Comparison of ENCODE assay signal across 13 cellular contexts in genomic region chr19:46818812-46819211, GRCh38. TPM values are rescaled to one million over a fixed set of nuclear protein-coding genes. Genes with fewer than 3 reads are reported as not detected.
DNase-seq lines count a peak whose midpoint lies in the region; ATAC-seq, FAIRE-seq and TF ChIP-seq lines count a peak whose summit lies in the region.
"Had no signal": no experiment of that assay in that cellular context is flagged by ENCODE, and none has a peak within 500 bp of the region (broad histone marks: within the 10 kb centered on the region; RNA-seq: fewer than 3 reads in every experiment).

No MANE protein-coding gene starts in this region.

- TF ChIP-seq RAD21 in HepG2 (CRISPR knock-in tag; IDR thresholded peaks at IDR 0.05) (no peak), K562 (CRISPR knock-in tag; conservative IDR thresholded peaks at IDR 0.05 in 1 of 2, IDR thresholded peaks at IDR 0.05 in 1 of 2) (no peak)

- POLR2A ChIA-PET in HepG2 (lab: Yijun Ruan, JAX) = interaction anchor here (4.0 kb wide), 1 partner anchor 33 kb away, joined by 66 read pairs; the partner anchor contains the start of gene SLC1A5
- POLR2A ChIA-PET in K562 (lab: Yijun Ruan, JAX) = interaction anchor here (1.1 to 1.7 kb wide), 2 partner anchors 34 to 53 kb away, joined by 3 to 6 read pairs; no protein-coding TSS in a partner anchor

- H3K9me3 ChIP-seq in HepG2 (ENCODE audit: low read length) (no peaks in the 10 kb centered on the region), right lobe of liver (no peaks in the 10 kb centered on the region), K562 (replicated peaks; ENCODE audit: control insufficient read depth, insufficient read depth, low read depth, low read length) (no peaks in the 10 kb centered on the region), testis (no peaks in the 10 kb centered on the region)
- H3K9me3 ChIP-seq: ascending aorta, neutrophil had no signal

- H3K9ac ChIP-seq in HepG2 (ENCODE audit: insufficient read depth, low read depth, low read length) (no peak overlapping the region), K562 (ENCODE audit: insufficient read depth in 1 of 2, low read depth in 2 of 2, low read length in 2 of 2) (no peak overlapping the region)

- H4K20me1 ChIP-seq in HepG2 (ENCODE audit: insufficient read depth, low read length) (no peaks in the 10 kb centered on the region), K562 (replicated peaks; ENCODE audit: control insufficient read depth, insufficient read depth, low read length) (no peaks in the 10 kb centered on the region)

- in situ Hi-C loops in HepG2 (cut with HindIII; ENCODE audit: extremely low pct_ligation_motif_present, low pct_unique_long_range_greater_than_20kb) = no loop called here
- in situ Hi-C loops in K562 (cut with MboI) = no loop called here

- intact Hi-C loops in HepG2 (cut with micrococcal nuclease; ENCODE audit: unreplicated experiment) = no loop called here
- intact Hi-C loops in right lobe of liver (cut with DNase I) = no loop called here
- intact Hi-C loops in K562 (cut with micrococcal nuclease) = no loop called here
- intact Hi-C loops in testis (cut with DNase I; ENCODE audit: low total_unique reads) = no loop called here

- H2AFZ ChIP-seq in HepG2 (ENCODE audit: low read length) (no peak overlapping the region), K562 (ENCODE audit: low read depth, low read length) (peak overlapping the region; percentile 63; the same call in 1 of the 2 replicates)

- no peaks in the 10 kb centered on the region for H3K9me1 ChIP-seq in K562 (ENCODE audit: control insufficient read depth, insufficient read depth, low read length)

- peaks cover 54% of the 10 kb centered on the region for H3K4me1 ChIP-seq in HepG2 (ENCODE audit: insufficient read depth, low read length)
- H3K4me1 ChIP-seq in right lobe of liver = peaks cover 0 to 8% (median 0%) of the 10 kb centered on the region in 4 donors
- H3K4me1 ChIP-seq in K562 (replicated peaks in 1 of 2; ENCODE audit: control insufficient read depth in 2 of 2, insufficient read depth in 2 of 2, low read length in 2 of 2) = peaks cover 2 to 12% of the 10 kb centered on the region in 2 experiments; a peak in 2 of 5 replicates
- H3K4me1 ChIP-seq in testis = peaks cover 8% of the 10 kb centered on the region

- H3K4me2 ChIP-seq in HepG2 (ENCODE audit: low read depth, low read length) (peak overlapping the region; percentile 49), K562 (ENCODE audit: insufficient read depth, low read length) (no peak overlapping the region; the same call in 1 of the 2 replicates)

- H3K27ac ChIP-seq in HepG2 (ENCODE audit: extremely low read length, insufficient read depth, low read length) (no peak overlapping the region), right lobe of liver (no peak overlapping the region), K562 (ENCODE audit: extremely low read depth, low read depth, low read length) (no peak overlapping the region), testis (no peak overlapping the region)
- H3K27ac ChIP-seq: ascending aorta, neutrophil had no signal

- no peaks in the 10 kb centered on the region for H3K36me3 ChIP-seq in HepG2 (replicated peaks in 1 of 2; ENCODE audit: control insufficient read depth in 1 of 2, insufficient read depth in 2 of 2, low read length in 2 of 2)
- H3K36me3 ChIP-seq in right lobe of liver = no peaks in the 10 kb centered on the region
- no peaks in the 10 kb centered on the region for H3K36me3 ChIP-seq in K562 (ENCODE audit: control insufficient read depth, insufficient read depth, low read length)
- no peaks in the 10 kb centered on the region for H3K36me3 ChIP-seq in testis (ENCODE audit: low read depth, missing control alignments)
- H3K36me3 ChIP-seq: ascending aorta, neutrophil had no signal

- TF ChIP-seq POLR2A in HepG2 (IDR thresholded peaks at IDR 0.05; ENCODE audit: insufficient read depth in 1 of 2, low read depth in 2 of 2, low read length in 2 of 2) (no peak), right lobe of liver (IDR thresholded peaks at IDR 0.05) (no peak), K562 (conservative IDR thresholded peaks at IDR 0.05) (no peak), testis (IDR thresholded peaks at IDR 0.05) (no peak)

- WGBS in HepG2 (ENCODE audit: low lambda C conversion rate) = 70% methylated on average over 2 of the region's 2 CpGs
- WGBS in right lobe of liver (ENCODE audit: insufficient coverage, low coverage, low lambda C conversion rate, missing lambda C conversion rate) = 86% methylated on average over 1 of the region's 2 CpGs
- 34% methylated on average over 2 of the region's 2 CpGs for WGBS in K562 (ENCODE audit: insufficient coverage, low coverage, missing lambda C conversion rate)
- 58 to 79% methylated on average over 2 of the region's 2 CpGs for WGBS in testis, 2 donors

- ATAC-seq in HepG2 = peak; percentile 43
- ATAC-seq in right lobe of liver = no peak
- ATAC-seq in K562 = peak; percentile 95
- no peak for ATAC-seq in HG02938 (IDR thresholded peaks at IDR 0.05; ENCODE audit: unreplicated experiment)

- 0 out of 5 replicates have a peak, but pooled peaks cover 0 to 3% of the 10 kb centered on the region in 2 experiments for H3K27me3 ChIP-seq in HepG2 (ENCODE audit: control insufficient read depth in 1 of 2, insufficient read depth in 2 of 2, low read length in 2 of 2)
- no peaks in the 10 kb centered on the region for H3K27me3 ChIP-seq in right lobe of liver
- H3K27me3 ChIP-seq in K562 (ENCODE audit: control insufficient read depth in 2 of 2, insufficient read depth in 2 of 2, low read length in 2 of 2) = no peaks in the 10 kb centered on the region
- no peaks in the 10 kb centered on the region for H3K27me3 ChIP-seq in testis
- H3K27me3 ChIP-seq: ascending aorta, neutrophil had no signal

- DNase-seq in HepG2 (ENCODE audit: low spot score) (peak; percentile 63), right lobe of liver (no peak), NCI-H2171 (lab: John Stamatoyannopoulos, UW) (peak; percentile 7), K562 (ENCODE audit: extremely low read depth in 1 of 4, low spot score in 3 of 4) (peak in 3 of 4 experiments; percentile 48 to 76 (median 58)), testis (peak; percentile 60), NOMO-1 treated with DMSO at 0.1 percent for 48 hours (lab: John Stamatoyannopoulos, UW; ENCODE audit: unreplicated experiment) (no peak), LoVo (ENCODE audit: low spot score) (no peak)
- DNase-seq: CD8-positive, alpha-beta memory T cell; kidney; substantia nigra had no signal

- H3K79me2 ChIP-seq in HepG2 (ENCODE audit: insufficient read depth, low read length) (no peaks in the 10 kb centered on the region), K562 (ENCODE audit: control insufficient read depth, insufficient read depth, low read length) (no peaks in the 10 kb centered on the region)

- BruUV-seq in HepG2 (replicated peaks; lab: Mats Ljungman, UMichigan) = no TSS peak
- BruUV-seq in K562 (replicated peaks; lab: Mats Ljungman, UMichigan) = no TSS peak

- TF ChIP-seq EP300 in HepG2 (IDR thresholded peaks at IDR 0.05; ENCODE audit: low read depth in 2 of 2, low read length in 2 of 2) = no peak
- no peak for TF ChIP-seq EP300 in HepG2 (CRISPR knock-in tag; IDR thresholded peaks at IDR 0.05; ENCODE audit: borderline replicate concordance)
- no peak for TF ChIP-seq EP300 in K562 (IDR thresholded peaks at IDR 0.05; ENCODE audit: low read length)

- peak; percentile 37 for FAIRE-seq in HepG2 (lab: Jason Lieb, UNC)
- peak; percentile 67 for FAIRE-seq in K562 (lab: Jason Lieb, UNC)
- FAIRE-seq: kidney had no signal

- CTCF ChIA-PET in HepG2 (lab: Yijun Ruan, JAX; ENCODE audit: low intra/inter-chr PET ratio, low total read pairs) = no interaction called here
- CTCF ChIA-PET in K562 (lab: Yijun Ruan, JAX; ENCODE audit: low intra/inter-chr PET ratio) = no interaction called here

- TF ChIP-seq CTCF in HepG2 (CRISPR knock-in tag; IDR thresholded peaks at IDR 0.05) (no peak), right lobe of liver (IDR thresholded peaks at IDR 0.05) (no peak), K562 (IDR thresholded peaks at IDR 0.05 in 2 of 3, conservative IDR thresholded peaks at IDR 0.05 in 1 of 3; ENCODE audit: insufficient read depth in 2 of 3, low read depth in 1 of 3, low read length in 3 of 3) (no peak), testis (IDR thresholded peaks at IDR 0.05) (no peak)

- H3K4me3 ChIP-seq in HepG2 (replicated peaks in 1 of 3; ENCODE audit: insufficient read depth in 1 of 3, low read depth in 2 of 3, low read length in 3 of 3) (no peak overlapping the region), right lobe of liver (no peak overlapping the region), K562 (no peak overlapping the region), testis (no peak overlapping the region)
- H3K4me3 ChIP-seq: ascending aorta had no signal

RNA-seq across cellular contexts. Expression of gene SLC1A5, which starts 30.4 kb away (rescaled TPM):
- total RNA-seq in HepG2 (2016; rRNA removed; fragmentation: Illumina TruSeq; extraction: Trizol) (62.9 and 120 TPM in 2 replicates), right lobe of liver (1 to 10 TPM; 1.8 to 8.0 (median 4.4) TPM), K562 (2014; rRNA removed) (257 and 266 TPM in 2 replicates), K562 (2014; rRNA removed; fragmentation: Illumina TruSeq; extraction: Trizol) (77.5 and 94.9 TPM in 2 replicates), K562 (2015; rRNA removed; fragmentation: Illumina TruSeq; extraction: Trizol) (113 and 122 TPM in 2 replicates), K562 (2021) (398 and 417 TPM in 2 replicates), testis (10 to 100 TPM; 58.1 to 69.9 TPM)
- 32.1 and 33.8 TPM in 2 replicates for total RNA-seq in HepG2 (2016; cell fraction: cytosol; rRNA removed; fragmentation: Illumina TruSeq; extraction: Trizol; ENCODE audit: low read depth)
- total RNA-seq in HepG2 (2016; cell fraction: insoluble cytoplasmic fraction; rRNA removed; fragmentation: Illumina TruSeq; extraction: Trizol) = 60.0 and 120 TPM in 2 replicates
- 66.6 and 68.6 TPM in 2 replicates for total RNA-seq in HepG2 (2016; cell fraction: membrane; rRNA removed; fragmentation: Illumina TruSeq; extraction: Trizol)
- 104 and 128 TPM in 2 replicates for total RNA-seq in HepG2 (2016; cell fraction: nucleus; rRNA removed; fragmentation: Illumina TruSeq; extraction: Trizol)
- polyA plus RNA-seq in HepG2 (2011; rRNA removed) (159 and 209 TPM in 2 replicates), K562 (2011; rRNA removed) (134 and 227 TPM in 2 replicates), K562 (2014; fragmentation: Illumina TruSeq; extraction: Trizol) (250 and 336 TPM in 2 replicates), K562 (2014; fragmentation: Nextera tagmentation; extraction: Ambion mirVana) (10 to 100 TPM; 31.2 to 42.0 TPM), K562 (2014; rRNA removed) (169 and 256 TPM in 2 replicates), testis (ENCODE audit: insufficient read depth, low read depth, low replicate concordance) (91.0 TPM)
- 144 and 165 TPM in 2 replicates for polyA plus RNA-seq in HepG2 (2011; cell fraction: cytosol; rRNA removed)
- polyA plus RNA-seq in HepG2 (2011; cell fraction: nucleus; rRNA removed) = 113 and 131 TPM in 2 replicates
- 119 and 235 TPM in 2 replicates for polyA plus RNA-seq in HepG2 (2012)
- 34.6 and 34.8 TPM in 2 replicates for polyA plus RNA-seq in HepG2 (2016; cell fraction: cytosol; fragmentation: Illumina TruSeq; extraction: Trizol; ENCODE audit: low read depth)
- 74.0 and 78.9 TPM in 2 replicates for polyA plus RNA-seq in HepG2 (2016; cell fraction: insoluble cytoplasmic fraction; fragmentation: Illumina TruSeq; extraction: Trizol; ENCODE audit: low read depth)
- polyA plus RNA-seq in HepG2 (2016; cell fraction: membrane; fragmentation: Illumina TruSeq; extraction: Trizol; ENCODE audit: low read depth) = 51.1 and 55.4 TPM in 2 replicates
- polyA plus RNA-seq in HepG2 (2016; cell fraction: nucleus; fragmentation: Illumina TruSeq; extraction: Trizol; ENCODE audit: insufficient read depth, low read depth) = 197 and 219 TPM in 2 replicates
- polyA minus RNA-seq in HepG2 (2011; rRNA and poly(A)+ RNA removed; ENCODE audit: low replicate concordance) = 282 and 502 TPM in 2 replicates
- polyA minus RNA-seq in HepG2 (2011; cell fraction: cytosol; rRNA and poly(A)+ RNA removed) = 101 and 104 TPM in 2 replicates
- 52.3 and 68.3 TPM in 2 replicates for polyA minus RNA-seq in HepG2 (2011; cell fraction: nucleus; rRNA and poly(A)+ RNA removed)
- 143 and 394 TPM in 2 replicates for total RNA-seq in K562 (2011; cell fraction: chromatin; rRNA removed; ENCODE audit: low replicate concordance)
- total RNA-seq in K562 (2011; cell fraction: nucleolus; rRNA removed) = 510 and 601 TPM in 2 replicates
- total RNA-seq in K562 (2011; cell fraction: nucleoplasm; rRNA removed) = 377 and 409 TPM in 2 replicates
- 233 and 332 TPM in 2 replicates for polyA plus RNA-seq in K562 (2011; cell fraction: cytosol; rRNA removed)
- polyA plus RNA-seq in K562 (2011; cell fraction: nucleus; rRNA removed) = 141 and 179 TPM in 2 replicates
- 221 and 421 TPM in 2 replicates for polyA plus RNA-seq in K562 (2012)
- polyA minus RNA-seq in K562 (2011; rRNA and poly(A)+ RNA removed) = 150 and 164 TPM in 2 replicates
- polyA minus RNA-seq in K562 (2011; cell fraction: cytosol; rRNA and poly(A)+ RNA removed) = 145 and 162 TPM in 2 replicates
- 58.6 and 64.8 TPM in 2 replicates for polyA minus RNA-seq in K562 (2011; cell fraction: nucleus; rRNA and poly(A)+ RNA removed)

RNA-seq across cellular contexts. Expression of gene AP2S1, which starts 31.8 kb away (rescaled TPM):
- 86.1 and 94.9 TPM in 2 replicates for total RNA-seq in HepG2 (2016; rRNA removed; fragmentation: Illumina TruSeq; extraction: Trizol)
- total RNA-seq in HepG2 (2016; cell fraction: cytosol; rRNA removed; fragmentation: Illumina TruSeq; extraction: Trizol; ENCODE audit: low read depth) = 77.4 and 107 TPM in 2 replicates
- 86.7 and 87.8 TPM in 2 replicates for total RNA-seq in HepG2 (2016; cell fraction: insoluble cytoplasmic fraction; rRNA removed; fragmentation: Illumina TruSeq; extraction: Trizol)
- 72.8 and 102 TPM in 2 replicates for total RNA-seq in HepG2 (2016; cell fraction: membrane; rRNA removed; fragmentation: Illumina TruSeq; extraction: Trizol)
- total RNA-seq in HepG2 (2016; cell fraction: nucleus; rRNA removed; fragmentation: Illumina TruSeq; extraction: Trizol) = 32.5 and 36.8 TPM in 2 replicates
- polyA plus RNA-seq in HepG2 (2011; rRNA removed) = 45.2 and 45.3 TPM in 2 replicates
- polyA plus RNA-seq in HepG2 (2011; cell fraction: cytosol; rRNA removed) = 60.1 and 80.0 TPM in 2 replicates
- polyA plus RNA-seq in HepG2 (2011; cell fraction: nucleus; rRNA removed) = 24.9 and 30.3 TPM in 2 replicates
- polyA plus RNA-seq in HepG2 (2012) = 32.6 and 51.2 TPM in 2 replicates
- polyA plus RNA-seq in HepG2 (2016; cell fraction: cytosol; fragmentation: Illumina TruSeq; extraction: Trizol; ENCODE audit: low read depth) = 104 and 131 TPM in 2 replicates
- polyA plus RNA-seq in HepG2 (2016; cell fraction: insoluble cytoplasmic fraction; fragmentation: Illumina TruSeq; extraction: Trizol; ENCODE audit: low read depth) = 99.5 and 113 TPM in 2 replicates
- 79.5 and 101 TPM in 2 replicates for polyA plus RNA-seq in HepG2 (2016; cell fraction: membrane; fragmentation: Illumina TruSeq; extraction: Trizol; ENCODE audit: low read depth)
- 58.8 and 65.6 TPM in 2 replicates for polyA plus RNA-seq in HepG2 (2016; cell fraction: nucleus; fragmentation: Illumina TruSeq; extraction: Trizol; ENCODE audit: insufficient read depth, low read depth)
- 39.3 and 98.7 TPM in 2 replicates for polyA minus RNA-seq in HepG2 (2011; rRNA and poly(A)+ RNA removed; ENCODE audit: low replicate concordance)
- polyA minus RNA-seq in HepG2 (2011; cell fraction: cytosol; rRNA and poly(A)+ RNA removed) = 20.1 and 31.3 TPM in 2 replicates
- polyA minus RNA-seq in HepG2 (2011; cell fraction: nucleus; rRNA and poly(A)+ RNA removed) = 8.5 and 11.1 TPM in 2 replicates
- total RNA-seq in right lobe of liver = 10 to 100 TPM; 67.2 to 82.6 (median 73.6) TPM
- 19.6 and 27.0 TPM in 2 replicates for total RNA-seq in K562 (2011; cell fraction: chromatin; rRNA removed; ENCODE audit: low replicate concordance)
- 40.3 and 42.5 TPM in 2 replicates for total RNA-seq in K562 (2011; cell fraction: nucleolus; rRNA removed)
- total RNA-seq in K562 (2011; cell fraction: nucleoplasm; rRNA removed) = 31.1 and 45.0 TPM in 2 replicates
- 294 and 338 TPM in 2 replicates for total RNA-seq in K562 (2014; rRNA removed)
- total RNA-seq in K562 (2014; rRNA removed; fragmentation: Illumina TruSeq; extraction: Trizol) = 95.3 and 97.5 TPM in 2 replicates
- 131 and 143 TPM in 2 replicates for total RNA-seq in K562 (2015; rRNA removed; fragmentation: Illumina TruSeq; extraction: Trizol)
- total RNA-seq in K562 (2021) = 254 and 263 TPM in 2 replicates
- polyA plus RNA-seq in K562 (2011; rRNA removed) = 136 and 171 TPM in 2 replicates
- polyA plus RNA-seq in K562 (2011; cell fraction: cytosol; rRNA removed) = 201 and 310 TPM in 2 replicates
- polyA plus RNA-seq in K562 (2011; cell fraction: nucleus; rRNA removed) = 91.4 and 98.6 TPM in 2 replicates
- polyA plus RNA-seq in K562 (2012) = 190 and 267 TPM in 2 replicates
- polyA plus RNA-seq in K562 (2014; fragmentation: Illumina TruSeq; extraction: Trizol) = 118 and 172 TPM in 2 replicates
- polyA plus RNA-seq in K562 (2014; fragmentation: Nextera tagmentation; extraction: Ambion mirVana) = 10 to 100 TPM; 32.4 to 72.0 TPM
- polyA plus RNA-seq in K562 (2014; rRNA removed) = 196 and 212 TPM in 2 replicates
- polyA minus RNA-seq in K562 (2011; rRNA and poly(A)+ RNA removed) = 57.4 and 64.7 TPM in 2 replicates
- polyA minus RNA-seq in K562 (2011; cell fraction: cytosol; rRNA and poly(A)+ RNA removed) = 73.8 and 86.9 TPM in 2 replicates
- polyA minus RNA-seq in K562 (2011; cell fraction: nucleus; rRNA and poly(A)+ RNA removed) = 14.7 and 22.1 TPM in 2 replicates
- total RNA-seq in testis = 100 to 1,000 TPM; 121 to 140 TPM
- 127 TPM for polyA plus RNA-seq in testis (ENCODE audit: insufficient read depth, low read depth, low replicate concordance)

RNA-seq across cellular contexts. Expression of gene ARHGAP35, which starts 42.0 kb away (rescaled TPM):
- 30.1 and 39.9 TPM in 2 replicates for total RNA-seq in HepG2 (2016; rRNA removed; fragmentation: Illumina TruSeq; extraction: Trizol)
- 7.4 and 8.7 TPM in 2 replicates for total RNA-seq in HepG2 (2016; cell fraction: cytosol; rRNA removed; fragmentation: Illumina TruSeq; extraction: Trizol; ENCODE audit: low read depth)
- total RNA-seq in HepG2 (2016; cell fraction: insoluble cytoplasmic fraction; rRNA removed; fragmentation: Illumina TruSeq; extraction: Trizol) = 30.9 and 34.3 TPM in 2 replicates
- total RNA-seq in HepG2 (2016; cell fraction: membrane; rRNA removed; fragmentation: Illumina TruSeq; extraction: Trizol) = 22.3 and 27.4 TPM in 2 replicates
- total RNA-seq in HepG2 (2016; cell fraction: nucleus; rRNA removed; fragmentation: Illumina TruSeq; extraction: Trizol) = 30.0 and 36.8 TPM in 2 replicates
- 28.3 and 30.2 TPM in 2 replicates for polyA plus RNA-seq in HepG2 (2011; rRNA removed)
- polyA plus RNA-seq in HepG2 (2011; cell fraction: cytosol; rRNA removed) = 19.6 and 22.6 TPM in 2 replicates
- polyA plus RNA-seq in HepG2 (2011; cell fraction: nucleus; rRNA removed) = 21.7 and 24.1 TPM in 2 replicates
- polyA plus RNA-seq in HepG2 (2012) = 33.6 and 34.8 TPM in 2 replicates
- polyA plus RNA-seq in HepG2 (2016; cell fraction: cytosol; fragmentation: Illumina TruSeq; extraction: Trizol; ENCODE audit: low read depth) = 1.4 and 1.7 TPM in 2 replicates
- polyA plus RNA-seq in HepG2 (2016; cell fraction: insoluble cytoplasmic fraction; fragmentation: Illumina TruSeq; extraction: Trizol; ENCODE audit: low read depth) = 17.7 and 24.1 TPM in 2 replicates
- 3.9 and 5.5 TPM in 2 replicates for polyA plus RNA-seq in HepG2 (2016; cell fraction: membrane; fragmentation: Illumina TruSeq; extraction: Trizol; ENCODE audit: low read depth)
- polyA plus RNA-seq in HepG2 (2016; cell fraction: nucleus; fragmentation: Illumina TruSeq; extraction: Trizol; ENCODE audit: insufficient read depth, low read depth) = 28.8 and 32.3 TPM in 2 replicates
- 33.9 and 80.3 TPM in 2 replicates for polyA minus RNA-seq in HepG2 (2011; rRNA and poly(A)+ RNA removed; ENCODE audit: low replicate concordance)
- 28.8 and 37.8 TPM in 2 replicates for polyA minus RNA-seq in HepG2 (2011; cell fraction: cytosol; rRNA and poly(A)+ RNA removed)
- 41.6 and 55.4 TPM in 2 replicates for polyA minus RNA-seq in HepG2 (2011; cell fraction: nucleus; rRNA and poly(A)+ RNA removed)
- total RNA-seq in right lobe of liver = 10 to 100 TPM; 33.5 to 54.4 (median 47.8) TPM
- total RNA-seq in K562 (2011; cell fraction: chromatin; rRNA removed; ENCODE audit: low replicate concordance) = 56.5 and 65.8 TPM in 2 replicates
- total RNA-seq in K562 (2011; cell fraction: nucleolus; rRNA removed) = 33.2 and 33.8 TPM in 2 replicates
- total RNA-seq in K562 (2011; cell fraction: nucleoplasm; rRNA removed) = 42.5 and 45.8 TPM in 2 replicates
- 10.2 and 13.8 TPM in 2 replicates for total RNA-seq in K562 (2014; rRNA removed)
- 13.9 TPM in 2 replicates for total RNA-seq in K562 (2014; rRNA removed; fragmentation: Illumina TruSeq; extraction: Trizol)
- total RNA-seq in K562 (2015; rRNA removed; fragmentation: Illumina TruSeq; extraction: Trizol) = 16.0 and 16.2 TPM in 2 replicates
- total RNA-seq in K562 (2021) = 24.5 and 26.4 TPM in 2 replicates
- polyA plus RNA-seq in K562 (2011; rRNA removed) = 9.8 and 10.2 TPM in 2 replicates
- 7.1 and 11.1 TPM in 2 replicates for polyA plus RNA-seq in K562 (2011; cell fraction: cytosol; rRNA removed)
- 10.6 and 12.9 TPM in 2 replicates for polyA plus RNA-seq in K562 (2011; cell fraction: nucleus; rRNA removed)
- polyA plus RNA-seq in K562 (2012) = 16.8 and 21.4 TPM in 2 replicates
- polyA plus RNA-seq in K562 (2014; fragmentation: Illumina TruSeq; extraction: Trizol) = 15.7 and 18.6 TPM in 2 replicates
- 1 to 10 TPM in 1 of 2 experiments, under 1 TPM in 1; 0.27 to 1.1 TPM for polyA plus RNA-seq in K562 (2014; fragmentation: Nextera tagmentation; extraction: Ambion mirVana)
- polyA plus RNA-seq in K562 (2014; rRNA removed) = 7.6 and 9.4 TPM in 2 replicates
- 26.2 and 28.7 TPM in 2 replicates for polyA minus RNA-seq in K562 (2011; rRNA and poly(A)+ RNA removed)
- 16.0 and 16.7 TPM in 2 replicates for polyA minus RNA-seq in K562 (2011; cell fraction: cytosol; rRNA and poly(A)+ RNA removed)
- 16.4 and 22.9 TPM in 2 replicates for polyA minus RNA-seq in K562 (2011; cell fraction: nucleus; rRNA and poly(A)+ RNA removed)
- 100 to 1,000 TPM in 1 of 2 donors, 10 to 100 TPM in 1; 71.9 to 112 TPM for total RNA-seq in testis
- 155 TPM for polyA plus RNA-seq in testis (ENCODE audit: insufficient read depth, low read depth, low replicate concordance)

Comparison
In these comparisons a context has a peak if more than half of its experiments do, and no peak if none do; other contexts are left out.
1. ATAC-seq: peak in HepG2 (single experiment) and K562 (single experiment); none in right lobe of liver (0 of 4) and HG02938 (single experiment).
2. DNase-seq: peak in HepG2 (single experiment), NCI-H2171 (single experiment), K562 (3 of 4) and testis (single experiment); none in right lobe of liver (0 of 3), NOMO-1 treated with DMSO at 0.1 percent for 48 hours (single experiment) and LoVo (single experiment).
3. Of the 241 proteins assayed by ChIP-seq in both HepG2 and K562: peak only in HepG2: none; only in K562: CC2D1A, CHD2, EZH2, IRF9 and MEF2D; in both: NFYB; in neither: 234; mixed calls (peak in some experiments, not most) for 1.